In genomic region chr17:72952220-72952619, GRCh38 we compare ENCODE assay signal across 13 cellular contexts.
DNase-seq lines count a peak whose midpoint lies in the region; ATAC-seq and TF ChIP-seq lines count a peak whose summit lies in the region.
"Had no signal": no experiment of that assay in that cellular context is flagged by ENCODE, and none has a peak within 500 bp of the region (broad histone marks: within the 10 kb centered on the region; RNA-seq: fewer than 3 reads in every experiment).

No MANE protein-coding gene starts in this region.

- peaks cover 13% of the 10 kb centered on the region for H3K4me1 Mint-ChIP-seq in T-helper 17 cell

- ATAC-seq in T-helper 17 cell, result no peak

- no peak for TF ChIP-seq CTCF in PC-9 (conservative IDR thresholded peaks at IDR 0.05)

- intact Hi-C loops in PC-9 (cut with micrococcal nuclease; ENCODE audit: unreplicated experiment), result no loop called here

- H3K36me3 ChIP-seq in H7 (replicated peaks; ENCODE audit: control insufficient read depth, insufficient read depth, low read length) (no peaks in the 10 kb centered on the region), mesendoderm (ENCODE audit: control insufficient read depth, insufficient read depth, low read length) (no peaks in the 10 kb centered on the region), PC-9 (ENCODE audit: low read depth) (no peaks in the 10 kb centered on the region)

- H3K27ac Mint-ChIP-seq in T-helper 17 cell, result peak overlapping the region; percentile 62

- H3K18ac ChIP-seq in mesendoderm (ENCODE audit: low read length), result no peak overlapping the region

- no peak overlapping the region for H3K27ac ChIP-seq in mesendoderm (ENCODE audit: low read depth, low read length)
- no peak overlapping the region for H3K27ac ChIP-seq in PC-9
- H3K27ac ChIP-seq: BLaER1 treated with 17β-estradiol and CSF1 and Interleukin-3, amounts not matched to agents 10 nM and 100 nM; RWPE1 had no signal

- no peaks in the 10 kb centered on the region for H3F3A ChIP-seq in PC-9 (ENCODE audit: insufficient read depth, low read depth)

- CTCF ChIA-PET in PC-9 (lab: Charles Lee), result no interaction called here

- no peaks in the 10 kb centered on the region for H3K27me3 Mint-ChIP-seq in T-helper 17 cell

- H3K9ac ChIP-seq in mesendoderm (ENCODE audit: low read length), result no peak overlapping the region
- H3K9ac ChIP-seq: BLaER1 treated with 17β-estradiol and CSF1 and Interleukin-3, amounts not matched to agents 10 nM and 100 nM had no signal

- BruUV-seq in PC-9 (replicated peaks; lab: Mats Ljungman, UMichigan), result no TSS peak

- H3K23ac ChIP-seq in mesendoderm (ENCODE audit: low read length), result no peak overlapping the region

- WGBS in mesendoderm (ENCODE audit: extremely low coverage, insufficient coverage, low lambda C conversion rate), result no CpG with 5 or more reads among the region's 5 CpGs

- peaks cover 2% of the 10 kb centered on the region for H3K36me3 Mint-ChIP-seq in T-helper 17 cell (ENCODE audit: low read depth)

- no peak overlapping the region for H4K8ac ChIP-seq in mesendoderm (ENCODE audit: low read depth, low read length)

- H3K4me1 ChIP-seq in mesendoderm (ENCODE audit: control insufficient read depth, low read depth, low read length) (no peaks in the 10 kb centered on the region), PC-9 (replicated peaks; ENCODE audit: insufficient read depth) (no peaks in the 10 kb centered on the region)
- H3K4me1 ChIP-seq: BLaER1 treated with 17β-estradiol and CSF1 and Interleukin-3, amounts not matched to agents 10 nM and 100 nM had no signal

- no peaks in the 10 kb centered on the region for H3K79me1 ChIP-seq in mesendoderm (ENCODE audit: low read length)

- DNase-seq in D341Med (ENCODE audit: low spot score), result peak; percentile 68
- peak; percentile 64 for DNase-seq in H7
- DNase-seq in T-helper 17 cell, result no peak
- DNase-seq in mesendoderm, result peak; percentile 44
- DNase-seq in NCI-H526 (lab: John Stamatoyannopoulos, UW), result no peak
- DNase-seq in NCI-H2029 (lab: John Stamatoyannopoulos, UW), result no peak
- no peak for DNase-seq in PC-9
- DNase-seq: DMS153, EL, HCEC 1CT, NCI-H187 treated with DMSO at 0.1 percent for 48 hours had no signal

- no peak overlapping the region for H2AFZ ChIP-seq in PC-9

- POLR2A ChIA-PET in PC-9 (lab: Charles Lee; ENCODE audit: unreplicated experiment), result interaction anchor here (0.7 kb wide), 1 partner anchor 213 kb away, joined by 4 read pairs; the partner anchor contains the start of gene SSTR2

- no peak overlapping the region for H2BK5ac ChIP-seq in mesendoderm (ENCODE audit: low read length)

- H4K20me1 ChIP-seq in PC-9 (ENCODE audit: insufficient read depth), result no peaks in the 10 kb centered on the region

- no peaks in the 10 kb centered on the region for H3K9me3 ChIP-seq in T-helper 17 cell (ENCODE audit: control insufficient read depth, low read length, poor library complexity, severe bottlenecking)
- H3K9me3 ChIP-seq in PC-9 (ENCODE audit: insufficient read depth, low read depth), result no peaks in the 10 kb centered on the region

- H3K4me3 ChIP-seq in H7 (ENCODE audit: insufficient read depth, low read depth, low read length), result no peak overlapping the region
- no peak overlapping the region for H3K4me3 ChIP-seq in mesendoderm (ENCODE audit: low read length)
- no peak overlapping the region for H3K4me3 ChIP-seq in PC-9
- H3K4me3 ChIP-seq: BLaER1 treated with 17β-estradiol and CSF1 and Interleukin-3, amounts not matched to agents 10 nM and 100 nM had no signal

- no peak overlapping the region for H3K4me2 ChIP-seq in mesendoderm (ENCODE audit: low read length)
- no peak overlapping the region for H3K4me2 ChIP-seq in PC-9
- H3K4me2 ChIP-seq: BLaER1 treated with 17β-estradiol and CSF1 and Interleukin-3, amounts not matched to agents 10 nM and 100 nM had no signal

- no peak overlapping the region for H3K4me3 Mint-ChIP-seq in T-helper 17 cell

- H2BK120ac ChIP-seq in mesendoderm (ENCODE audit: low read depth, low read length), result no peak overlapping the region

- no peaks in the 10 kb centered on the region for H3K27me3 ChIP-seq in H7 (ENCODE audit: control insufficient read depth, insufficient read depth, low read length)
- H3K27me3 ChIP-seq in mesendoderm (ENCODE audit: insufficient read depth, low read length, poor library complexity), result no peaks in the 10 kb centered on the region
- H3K27me3 ChIP-seq in PC-9 (ENCODE audit: insufficient read depth, low read depth), result no peaks in the 10 kb centered on the region
- H3K27me3 ChIP-seq: BLaER1 treated with 17β-estradiol and CSF1 and Interleukin-3, amounts not matched to agents 10 nM and 100 nM had no signal

- no peaks in the 10 kb centered on the region for H3K79me2 ChIP-seq in mesendoderm (ENCODE audit: control insufficient read depth, insufficient read depth, low read length)
- no peaks in the 10 kb centered on the region for H3K79me2 ChIP-seq in PC-9 (ENCODE audit: low read depth)

- H2BK15ac ChIP-seq in mesendoderm (replicated peaks; ENCODE audit: low read depth), result no peak overlapping the region

- H4K5ac ChIP-seq in mesendoderm (ENCODE audit: low read length), result no peak overlapping the region

- H2AK5ac ChIP-seq in mesendoderm (ENCODE audit: low read length), result no peak overlapping the region

- no peaks in the 10 kb centered on the region for H3K9me2 ChIP-seq in PC-9 (ENCODE audit: insufficient read depth)

- no peak overlapping the region for H3K56ac ChIP-seq in mesendoderm (ENCODE audit: low read length)

- H3K4ac ChIP-seq in mesendoderm (ENCODE audit: low read depth, low read length), result no peak overlapping the region

Comparison
In these comparisons a context has a peak if more than half of its experiments do, and no peak if none do; other contexts are left out.
1. DNase-seq: peak in D341Med (single experiment), H7 (single experiment) and mesendoderm (single experiment); none in T-helper 17 cell (0 of 3), NCI-H526 (0 of 2), NCI-H2029 (single experiment) and PC-9 (0 of 2).